ENCODE assay signal across 13 cellular contexts in genomic region chr12:44021471-44021971, GRCh38.
DNase-seq lines count a peak whose midpoint lies in the region; ATAC-seq and TF ChIP-seq lines count a peak whose summit lies in the region.
"Had no signal": no experiment of that assay in that cellular context is flagged by ENCODE, and none has a peak within 500 bp of the region (broad histone marks: within the 10 kb centered on the region; RNA-seq: fewer than 3 reads in every experiment).

No MANE protein-coding gene starts in this region.

- TF ChIP-seq CTCF in endodermal cell (conservative IDR thresholded peaks at IDR 0.05), result no peak

- H3K9me3 Mint-ChIP-seq in stimulated activated memory B cell treated with anti-CD40 and anti-IgM and Interleukin-4, amounts not matched to agents 10 μg/mL and 1 μg/mL and 100 μg/mL, for 72 hours, result peaks cover 4% of the 10 kb centered on the region
- no peaks in the 10 kb centered on the region for H3K9me3 Mint-ChIP-seq in endodermal cell
- H3K9me3 Mint-ChIP-seq in activated naive CD8-positive, alpha-beta T cell treated with anti-CD3 and anti-CD28 coated beads for 36 hours, result no peaks in the 10 kb centered on the region

- H3K27ac ChIP-seq in endodermal cell (ENCODE audit: low read depth, low read length), result no peak overlapping the region
- H3K27ac ChIP-seq: right lobe of liver had no signal

- no peaks in the 10 kb centered on the region for H3K9me3 ChIP-seq in endodermal cell (ENCODE audit: control insufficient read depth, low read length)
- H3K9me3 ChIP-seq: MG63, right lobe of liver had no signal

- DNase-seq in endodermal cell, result no peak
- no peak for DNase-seq in activated naive CD8-positive, alpha-beta T cell treated with anti-CD3 and anti-CD28 coated beads for 36 hours
- no peak for DNase-seq in activated naive CD4-positive, alpha-beta T cell treated with anti-CD3 and anti-CD28 coated beads, Interleukin-2, amount 50 U/mL, for 16 hours
- DNase-seq: DMS79; H9; mammary epithelial cell; MG63; right lobe of liver; stimulated activated CD8-positive, alpha-beta memory T cell treated with anti-CD3 and anti-CD28 coated beads, Interleukin-4, amount 100 ng/mL, for 48 hours had no signal

- H3K4me3 ChIP-seq in endodermal cell (ENCODE audit: low read length), result no peak overlapping the region
- H3K4me3 ChIP-seq: MG63, right lobe of liver had no signal

- no peak overlapping the region for H3K4me3 Mint-ChIP-seq in stimulated activated memory B cell treated with anti-CD40 and anti-IgM and Interleukin-4, amounts not matched to agents 10 μg/mL and 1 μg/mL and 100 μg/mL, for 72 hours
- no peak overlapping the region for H3K4me3 Mint-ChIP-seq in endodermal cell
- no peak overlapping the region for H3K4me3 Mint-ChIP-seq in activated naive CD8-positive, alpha-beta T cell treated with anti-CD3 and anti-CD28 coated beads for 36 hours
- H3K4me3 Mint-ChIP-seq: H9 had no signal

- no peaks in the 10 kb centered on the region for H3K27me3 Mint-ChIP-seq in stimulated activated memory B cell treated with anti-CD40 and anti-IgM and Interleukin-4, amounts not matched to agents 10 μg/mL and 1 μg/mL and 100 μg/mL, for 72 hours
- no peaks in the 10 kb centered on the region for H3K27me3 Mint-ChIP-seq in endodermal cell (ENCODE audit: insufficient read depth)
- no peaks in the 10 kb centered on the region for H3K27me3 Mint-ChIP-seq in activated naive CD8-positive, alpha-beta T cell treated with anti-CD3 and anti-CD28 coated beads for 36 hours

- peak overlapping the region; percentile 31 for H3K27ac Mint-ChIP-seq in stimulated activated memory B cell treated with anti-CD40 and anti-IgM and Interleukin-4, amounts not matched to agents 10 μg/mL and 1 μg/mL and 100 μg/mL, for 72 hours
- H3K27ac Mint-ChIP-seq in endodermal cell, result no peak overlapping the region
- H3K27ac Mint-ChIP-seq in activated naive CD8-positive, alpha-beta T cell treated with anti-CD3 and anti-CD28 coated beads for 36 hours, result no peak overlapping the region
- H3K27ac Mint-ChIP-seq: H9 had no signal

- peaks cover 8% of the 10 kb centered on the region for H3K36me3 Mint-ChIP-seq in stimulated activated memory B cell treated with anti-CD40 and anti-IgM and Interleukin-4, amounts not matched to agents 10 μg/mL and 1 μg/mL and 100 μg/mL, for 72 hours
- no peaks in the 10 kb centered on the region for H3K36me3 Mint-ChIP-seq in endodermal cell (ENCODE audit: low read depth)
- H3K36me3 Mint-ChIP-seq in activated naive CD8-positive, alpha-beta T cell treated with anti-CD3 and anti-CD28 coated beads for 36 hours, result no peaks in the 10 kb centered on the region

- H3K27me3 ChIP-seq in endodermal cell (ENCODE audit: control insufficient read depth, insufficient read depth, low read length, poor library complexity, severe bottlenecking), result no peaks in the 10 kb centered on the region
- H3K27me3 ChIP-seq: MG63, right lobe of liver had no signal

- 83 to 96% methylated on average over 1 of the region's 1 CpG for WGBS in endodermal cell (ENCODE audit: insufficient coverage in 1 of 2, insufficient read length in 1 of 2), 2 experiments

- no peaks in the 10 kb centered on the region for H3K4me1 ChIP-seq in endodermal cell (ENCODE audit: control insufficient read depth, insufficient read depth, low read length)
- H3K4me1 ChIP-seq: right lobe of liver had no signal

- ATAC-seq in GM19035 (IDR thresholded peaks at IDR 0.05; ENCODE audit: unreplicated experiment), result peak; percentile 94
- peak; percentile 76 for ATAC-seq in HG02610 (IDR thresholded peaks at IDR 0.05; ENCODE audit: unreplicated experiment)
- peak; percentile 66 for ATAC-seq in HG03460 (IDR thresholded peaks at IDR 0.05; ENCODE audit: unreplicated experiment)
- ATAC-seq in stimulated activated memory B cell treated with anti-CD40 and anti-IgM and Interleukin-4, amounts not matched to agents 10 μg/mL and 1 μg/mL and 100 μg/mL, for 72 hours, result peak; percentile 53
- ATAC-seq: right lobe of liver had no signal

- no peak overlapping the region for H3K9ac ChIP-seq in endodermal cell (ENCODE audit: extremely low read depth, low read length, poor library complexity, severe bottlenecking)

- H3K36me3 ChIP-seq in endodermal cell (ENCODE audit: control insufficient read depth, insufficient read depth, low read length), result no peaks in the 10 kb centered on the region
- H3K36me3 ChIP-seq: MG63, right lobe of liver had no signal

- H3K4me1 Mint-ChIP-seq in stimulated activated memory B cell treated with anti-CD40 and anti-IgM and Interleukin-4, amounts not matched to agents 10 μg/mL and 1 μg/mL and 100 μg/mL, for 72 hours, result peaks cover 14% of the 10 kb centered on the region
- peaks cover 11% of the 10 kb centered on the region for H3K4me1 Mint-ChIP-seq in endodermal cell
- no peaks in the 10 kb centered on the region for H3K4me1 Mint-ChIP-seq in activated naive CD8-positive, alpha-beta T cell treated with anti-CD3 and anti-CD28 coated beads for 36 hours
